8 cellular contexts compared by ENCODE assay signal in genomic region chr10:29858352-29859267, GRCh38.
DNase-seq lines count a peak whose midpoint lies in the region; ATAC-seq and TF ChIP-seq lines count a peak whose summit lies in the region.

No MANE protein-coding gene starts in this region.

- no peaks in the 10 kb centered on the region for H3K27me3 Mint-ChIP-seq in mesothelial cell of epicardium (ENCODE audit: low read depth)

- peak; percentile 49 for DNase-seq in DMS 273 (lab: John Stamatoyannopoulos, UW; ENCODE audit: unreplicated experiment)
- peak; percentile 7 for DNase-seq in NCI-H146 treated with DMSO at 0.1 percent for 48 hours (lab: John Stamatoyannopoulos, UW; ENCODE audit: unreplicated experiment)
- peak; percentile 50 to 86 for DNase-seq in dermis microvascular lymphatic vessel endothelial cell (ENCODE audit: low read depth in 2 of 2)
- peak in 1 of 2 experiments; percentile 57 for DNase-seq in mesothelial cell of epicardium (ENCODE audit: low spot score in 2 of 2, unreplicated experiment in 2 of 2)
- no peak for DNase-seq in activated CD8-positive, alpha-beta memory T cell treated with anti-CD3 and anti-CD28 coated beads, Interleukin-2, amount 50 U/mL, for 48 hours

- H3K9me3 Mint-ChIP-seq in mesothelial cell of epicardium = peaks cover 4% of the 10 kb centered on the region

- peaks cover 4% of the 10 kb centered on the region for H3K36me3 Mint-ChIP-seq in mesothelial cell of epicardium

- TF ChIP-seq CTCF in mesothelial cell of epicardium (IDR thresholded peaks at IDR 0.05; ENCODE audit: unreplicated experiment) = peak; percentile 60

- H3K27ac Mint-ChIP-seq in mesothelial cell of epicardium = peak overlapping the region; percentile 93

- no peak overlapping the region for H3K4me3 Mint-ChIP-seq in mesothelial cell of epicardium

- ATAC-seq in GM21423 (IDR thresholded peaks at IDR 0.05; ENCODE audit: unreplicated experiment) (no peak), GM18519 (IDR thresholded peaks at IDR 0.05; ENCODE audit: low FRiP score, unreplicated experiment) (no peak), GM21576 (IDR thresholded peaks at IDR 0.05; ENCODE audit: unreplicated experiment) (no peak)

- peaks cover 57% of the 10 kb centered on the region for H3K4me1 Mint-ChIP-seq in mesothelial cell of epicardium
